ENCODE assay signal across 11 cellular contexts in genomic region chr1:66397192-66397591, GRCh38.
DNase-seq lines count a peak whose midpoint lies in the region; ATAC-seq and TF ChIP-seq lines count a peak whose summit lies in the region.
"Had no signal": no experiment of that assay in that cellular context is flagged by ENCODE, and none has a peak within 500 bp of the region (broad histone marks: within the 10 kb centered on the region; RNA-seq: fewer than 3 reads in every experiment).

No MANE protein-coding gene starts in this region.

- TF ChIP-seq CTCF in OCI-LY1 (IDR thresholded peaks at IDR 0.05; ENCODE audit: low read length) = no peak

- ATAC-seq in GM18505 (IDR thresholded peaks at IDR 0.05; ENCODE audit: unreplicated experiment) (peak; percentile 34), GM21390 (IDR thresholded peaks at IDR 0.05; ENCODE audit: unreplicated experiment) (peak; percentile 33), HG03103 (IDR thresholded peaks at IDR 0.05; ENCODE audit: low read depth, unreplicated experiment) (peak; percentile 32)
- ATAC-seq: activated CD8-positive, alpha-beta T cell treated with anti-CD3 and anti-CD28 coated beads, Interleukin-2, amount 10 ng/mL, durations not matched to agents 7 days and 5 days; body of pancreas had no signal

- TF ChIP-seq POLR2A in GM18505 (IDR thresholded peaks at IDR 0.05; ENCODE audit: borderline replicate concordance, extremely low read depth, insufficient read depth, insufficient read length) = no peak

- DNase-seq in activated CD4-positive, alpha-beta T cell treated with anti-CD3 and anti-CD28 coated beads, Interleukin-2, amount 50 U/mL, for 1 hour = no peak
- DNase-seq in SJCRH30 = no peak
- DNase-seq in MG63 = no peak
- DNase-seq in glomerular visceral epithelial cell (ENCODE audit: extremely low spot score) = no peak
- DNase-seq: activated CD8-positive, alpha-beta T cell treated with anti-CD3 and anti-CD28 coated beads, Interleukin-2, amount 10 ng/mL, durations not matched to agents 7 days and 5 days; body of pancreas; stimulated activated naive CD4-positive, alpha-beta T cell treated with Interleukin-2 at 50 U/mL for 16 hours had no signal

- no peaks in the 10 kb centered on the region for H3K27me3 ChIP-seq in OCI-LY1 (ENCODE audit: insufficient read depth, low read length)
- no peaks in the 10 kb centered on the region for H3K27me3 ChIP-seq in SJCRH30
- no peaks in the 10 kb centered on the region for H3K27me3 ChIP-seq in MG63
- H3K27me3 ChIP-seq: body of pancreas had no signal

- 0 out of 2 replicates have a peak overlapping the region, but pooled peaks have one; percentile 6 for H3K9ac ChIP-seq in OCI-LY1 (ENCODE audit: low read length)

- no peaks in the 10 kb centered on the region for H3K79me2 ChIP-seq in OCI-LY1 (ENCODE audit: insufficient read depth, low read length)

- H3K4me3 ChIP-seq in OCI-LY1 (ENCODE audit: low read depth, low read length, poor library complexity, severe bottlenecking) = no peak overlapping the region
- no peak overlapping the region for H3K4me3 ChIP-seq in SJCRH30
- H3K4me3 ChIP-seq in MG63 = no peak overlapping the region
- H3K4me3 ChIP-seq: body of pancreas had no signal

- H3K36me3 ChIP-seq in OCI-LY1 (ENCODE audit: insufficient read depth, low read length) (no peaks in the 10 kb centered on the region), SJCRH30 (no peaks in the 10 kb centered on the region), MG63 (no peaks in the 10 kb centered on the region)

- no peaks in the 10 kb centered on the region for H3F3A ChIP-seq in OCI-LY1 (ENCODE audit: insufficient read depth, low read length)

- H3K9me2 ChIP-seq in OCI-LY1 (ENCODE audit: low read depth, low read length) = no peaks in the 10 kb centered on the region

- H3K4me2 ChIP-seq in OCI-LY1 (ENCODE audit: low read length) = peak overlapping the region; percentile 6; the same call in 1 of the 2 replicates

- H3K4me1 ChIP-seq in OCI-LY1 (ENCODE audit: insufficient read depth, low read length, severe bottlenecking) (peaks cover 86% of the 10 kb centered on the region), SJCRH30 (no peaks in the 10 kb centered on the region)
- H3K4me1 ChIP-seq: body of pancreas had no signal

- no peaks in the 10 kb centered on the region for H3K9me3 ChIP-seq in OCI-LY1 (ENCODE audit: low read length)
- H3K9me3 ChIP-seq in SJCRH30 (replicated peaks) = no peaks in the 10 kb centered on the region
- no peaks in the 10 kb centered on the region for H3K9me3 ChIP-seq in MG63
- H3K9me3 ChIP-seq: body of pancreas had no signal

- no peaks in the 10 kb centered on the region for H4K20me1 ChIP-seq in OCI-LY1 (ENCODE audit: insufficient read depth, low read length)

- H2AFZ ChIP-seq in OCI-LY1 (ENCODE audit: low read length) = no peak overlapping the region

- H3K27ac ChIP-seq in OCI-LY1 (ENCODE audit: low read depth, low read length, poor library complexity, severe bottlenecking) (peak overlapping the region; percentile 96), SJCRH30 (no peak overlapping the region)
- H3K27ac ChIP-seq: body of pancreas had no signal
